Comparison of ENCODE assay signal across 11 cellular contexts in genomic region chr17:58277107-58277506, GRCh38. TPM values are rescaled to one million over a fixed set of nuclear protein-coding genes. Genes with fewer than 3 reads are reported as not detected.
A peak's percentile ranks its signal among the peaks of the same experiment; 100 is the strongest.
DNase-seq lines count a peak whose midpoint lies in the region; ATAC-seq and TF ChIP-seq lines count a peak whose summit lies in the region.
"Had no signal": no experiment of that assay in that cellular context is flagged by ENCODE, and none has a peak within 500 bp of the region (broad histone marks: within the 10 kb centered on the region; RNA-seq: fewer than 3 reads in every experiment).

No MANE protein-coding gene starts in this region.

- H3K9me3 Mint-ChIP-seq in HFFc6: no peaks in the 10 kb centered on the region
- H3K9me3 Mint-ChIP-seq in activated CD8-positive, alpha-beta T cell treated with anti-CD3 and anti-CD28 coated beads, Interleukin-2, amount 10 ng/mL, durations not matched to agents 7 days and 5 days (ENCODE audit: insufficient read depth): no peaks in the 10 kb centered on the region
- no peaks in the 10 kb centered on the region for H3K9me3 Mint-ChIP-seq in mesothelial cell of epicardium

- H3K27ac Mint-ChIP-seq in HFFc6: no peak overlapping the region
- H3K27ac Mint-ChIP-seq in activated CD8-positive, alpha-beta T cell treated with anti-CD3 and anti-CD28 coated beads, Interleukin-2, amount 10 ng/mL, durations not matched to agents 7 days and 5 days: no peak overlapping the region
- no peak overlapping the region for H3K27ac Mint-ChIP-seq in mesothelial cell of epicardium

- TF ChIP-seq CTCF in HFFc6 (IDR thresholded peaks at IDR 0.05) (peak; percentile 68), mesothelial cell of epicardium (IDR thresholded peaks at IDR 0.05; ENCODE audit: unreplicated experiment) (peak; percentile 41)

- H3K4me1 Mint-ChIP-seq in HFFc6 (ENCODE audit: low read depth) (no peaks in the 10 kb centered on the region), mesothelial cell of epicardium (no peaks in the 10 kb centered on the region)
- H3K4me1 Mint-ChIP-seq in activated CD8-positive, alpha-beta T cell treated with anti-CD3 and anti-CD28 coated beads, Interleukin-2, amount 10 ng/mL, durations not matched to agents 7 days and 5 days (ENCODE audit: low read depth): peaks cover 6% of the 10 kb centered on the region

- DNase-seq in DMS53 (lab: John Stamatoyannopoulos, UW) (peak; percentile 45), DMS53 treated with DMSO at 0.1 percent for 48 hours (lab: John Stamatoyannopoulos, UW; ENCODE audit: unreplicated experiment) (no peak), HFFc6 (no peak), mesothelial cell of epicardium (ENCODE audit: low spot score in 2 of 2, unreplicated experiment in 2 of 2) (no peak), LoVo (ENCODE audit: low spot score) (no peak)
- peak; percentile 38 for DNase-seq in activated CD8-positive, alpha-beta T cell treated with anti-CD3 and anti-CD28 coated beads, Interleukin-2, amount 10 ng/mL, durations not matched to agents 7 days and 5 days
- DNase-seq: occipital lobe had no signal

- CTCF ChIA-PET in activated CD8-positive, alpha-beta T cell treated with anti-CD3 and anti-CD28 coated beads, Interleukin-2, amount 10 ng/mL, durations not matched to agents 7 days and 5 days (lab: Charles Lee): no interaction called here

- H3K36me3 Mint-ChIP-seq in HFFc6 (ENCODE audit: low read depth): no peaks in the 10 kb centered on the region
- H3K36me3 Mint-ChIP-seq in activated CD8-positive, alpha-beta T cell treated with anti-CD3 and anti-CD28 coated beads, Interleukin-2, amount 10 ng/mL, durations not matched to agents 7 days and 5 days (ENCODE audit: low read depth): no peaks in the 10 kb centered on the region
- no peaks in the 10 kb centered on the region for H3K36me3 Mint-ChIP-seq in mesothelial cell of epicardium

- H3K4me3 Mint-ChIP-seq in HFFc6 (no peak overlapping the region), mesothelial cell of epicardium (no peak overlapping the region)
- H3K4me3 Mint-ChIP-seq in activated CD8-positive, alpha-beta T cell treated with anti-CD3 and anti-CD28 coated beads, Interleukin-2, amount 10 ng/mL, durations not matched to agents 7 days and 5 days: no peak overlapping the region

- H3K27me3 Mint-ChIP-seq in HFFc6 (ENCODE audit: insufficient read depth) (peaks cover 50% of the 10 kb centered on the region), mesothelial cell of epicardium (ENCODE audit: low read depth) (peaks cover 33% of the 10 kb centered on the region)
- H3K27me3 Mint-ChIP-seq in activated CD8-positive, alpha-beta T cell treated with anti-CD3 and anti-CD28 coated beads, Interleukin-2, amount 10 ng/mL, durations not matched to agents 7 days and 5 days (ENCODE audit: low read depth): peaks cover 12% of the 10 kb centered on the region

- ATAC-seq in activated CD8-positive, alpha-beta T cell treated with anti-CD3 and anti-CD28 coated beads, Interleukin-2, amount 10 ng/mL, durations not matched to agents 7 days and 5 days: no peak
- ATAC-seq in HG03521 (IDR thresholded peaks at IDR 0.05; ENCODE audit: unreplicated experiment) (no peak), HG02870 (IDR thresholded peaks at IDR 0.05; ENCODE audit: unreplicated experiment) (no peak)

- POLR2A ChIA-PET in activated CD8-positive, alpha-beta T cell treated with anti-CD3 and anti-CD28 coated beads, Interleukin-2, amount 10 ng/mL, durations not matched to agents 7 days and 5 days (lab: Charles Lee): no interaction called here

RNA-seq across cellular contexts. Expression of gene MPO, which starts 3.6 kb away (rescaled TPM):
- not detected for total RNA-seq in HFFc6 (2021; fragmentation: NEBNext Ultra II Directional; extraction: Animal tissue kit (Norgen Biotek cat#: 25700))
- total RNA-seq in activated CD8-positive, alpha-beta T cell treated with anti-CD3 and anti-CD28 coated beads, Interleukin-2, amount 10 ng/mL, durations not matched to agents 7 days and 5 days: not detected
- total RNA-seq in mesothelial cell of epicardium: not detected in 3 replicates
- total RNA-seq: occipital lobe had no signal

RNA-seq across cellular contexts. Expression of gene LPO, which starts 38.7 kb away (rescaled TPM):
- total RNA-seq in HFFc6 (2021; fragmentation: NEBNext Ultra II Directional; extraction: Animal tissue kit (Norgen Biotek cat#: 25700)): not detected
- total RNA-seq in activated CD8-positive, alpha-beta T cell treated with anti-CD3 and anti-CD28 coated beads, Interleukin-2, amount 10 ng/mL, durations not matched to agents 7 days and 5 days: not detected
- total RNA-seq in mesothelial cell of epicardium: 0.16 to 0.29 TPM (median 0.27 TPM) in 3 replicates
- total RNA-seq: cerebellum, occipital lobe, SJCRH30 had no signal

RNA-seq across cellular contexts. Expression of gene TSPOAP1, which starts 51.5 kb away (rescaled TPM):
- total RNA-seq in HFFc6 (2021; fragmentation: NEBNext Ultra II Directional; extraction: Animal tissue kit (Norgen Biotek cat#: 25700)): 1 to 10 TPM in 4 of 6 experiments, under 1 TPM in 2; 0.50 to 1.8 (median 1.3) TPM
- total RNA-seq in activated CD8-positive, alpha-beta T cell treated with anti-CD3 and anti-CD28 coated beads, Interleukin-2, amount 10 ng/mL, durations not matched to agents 7 days and 5 days: 10 to 100 TPM; 45.8 to 51.5 TPM
- total RNA-seq in mesothelial cell of epicardium: 87.2 to 88.8 TPM (median 88.4 TPM) in 3 replicates

RNA-seq across cellular contexts. Expression of gene MKS1, which starts 58.1 kb away (rescaled TPM):
- 10 to 100 TPM in 1 of 6 experiments, 1 to 10 TPM in 5; 8.3 to 10.4 (median 8.9) TPM for total RNA-seq in HFFc6 (2021; fragmentation: NEBNext Ultra II Directional; extraction: Animal tissue kit (Norgen Biotek cat#: 25700))
- 10 to 100 TPM; 16.1 to 17.6 TPM for total RNA-seq in activated CD8-positive, alpha-beta T cell treated with anti-CD3 and anti-CD28 coated beads, Interleukin-2, amount 10 ng/mL, durations not matched to agents 7 days and 5 days
- total RNA-seq in mesothelial cell of epicardium: 31.5 to 35.8 TPM (median 32.9 TPM) in 3 replicates

Comparison
In these comparisons a context has a peak if more than half of its experiments do, and no peak if none do; other contexts are left out.
1. DNase-seq: peak in DMS53 (single experiment) and activated CD8-positive, alpha-beta T cell treated with anti-CD3 and anti-CD28 coated beads, Interleukin-2, amount 10 ng/mL, durations not matched to agents 7 days and 5 days (single experiment); none in DMS53 treated with DMSO at 0.1 percent for 48 hours (single experiment), HFFc6 (single experiment), mesothelial cell of epicardium (0 of 2) and LoVo (single experiment).
2. RNA of gene TSPOAP1, which starts 51.5 kb away (total RNA-seq): 87.2 to 88.8 TPM in mesothelial cell of epicardium and 45.8 to 51.5 TPM in activated CD8-positive, alpha-beta T cell treated with anti-CD3 and anti-CD28 coated beads, Interleukin-2, amount 10 ng/mL, durations not matched to agents 7 days and 5 days; 0.50 to 1.8 TPM in HFFc6; every median in the first group is over 10 times any median in the second.